ENCODE assay signal across 10 cellular contexts in genomic region chr2:201680743-201681142, GRCh38. TPM values are rescaled to one million over a fixed set of nuclear protein-coding genes. Genes with fewer than 3 reads are reported as not detected.
DNase-seq lines count a peak whose midpoint lies in the region; ATAC-seq and TF ChIP-seq lines count a peak whose summit lies in the region.
"Had no signal": no experiment of that assay in that cellular context is flagged by ENCODE, and none has a peak within 500 bp of the region (broad histone marks: within the 10 kb centered on the region; RNA-seq: fewer than 3 reads in every experiment).

No MANE protein-coding gene starts in this region.

- POLR2A ChIA-PET in Panc1 (lab: Charles Lee): interaction anchor here (0.6 kb wide), 1 partner anchor 516 kb away, joined by 6 read pairs; no protein-coding TSS in a partner anchor

- CTCF ChIA-PET in Panc1 (lab: Charles Lee): no interaction called here

- intact Hi-C loops in Panc1 (cut with micrococcal nuclease; ENCODE audit: unreplicated experiment) (no loop called here), spleen (cut with DNase I; ENCODE audit: low total_unique reads) (no loop called here)

- H3K27ac ChIP-seq in Panc1 (ENCODE audit: low read length) (no peak overlapping the region), spleen (no peak overlapping the region)

- TF ChIP-seq POLR2A in spleen (IDR thresholded peaks at IDR 0.05): no peak

- H3K4me1 ChIP-seq in Panc1 (ENCODE audit: control insufficient read depth, insufficient read depth, low read length): no peaks in the 10 kb centered on the region
- no peaks in the 10 kb centered on the region for H3K4me1 ChIP-seq in spleen

- in situ Hi-C loops in Panc1 (cut with HindIII; ENCODE audit: low pct_unique_long_range_greater_than_20kb, low sequenced_read_pairs): no loop called here

- TF ChIP-seq CTCF in GM12864 (IDR thresholded peaks at IDR 0.05; ENCODE audit: low read depth, low read length, missing control alignments): peak; percentile 69
- peak; percentile 66 for TF ChIP-seq CTCF in Panc1 (IDR thresholded peaks at IDR 0.05)
- peak; percentile 25 for TF ChIP-seq CTCF in fibroblast of the aortic adventitia (IDR thresholded peaks at IDR 0.05; ENCODE audit: insufficient read depth, low read length)
- TF ChIP-seq CTCF in spleen (IDR thresholded peaks at IDR 0.05 in 8 of 11, conservative IDR thresholded peaks at IDR 0.05 in 3 of 11): peak in 5 of 11 experiments; percentile 12 to 34 (median 28)

- no TSS peak for BruUV-seq in Panc1 (replicated peaks; lab: Mats Ljungman, UMichigan)

- H3K9me3 ChIP-seq in Panc1 (ENCODE audit: control insufficient read depth, insufficient read depth, low read depth, low read length) (no peaks in the 10 kb centered on the region), spleen (no peaks in the 10 kb centered on the region)

- no peaks in the 10 kb centered on the region for H3K27me3 ChIP-seq in Panc1 (ENCODE audit: control insufficient read depth, insufficient read depth, low read length)
- H3K27me3 ChIP-seq in spleen (replicated peaks in 1 of 7): peaks cover 0 to 5% (median 0%) of the 10 kb centered on the region in 7 donors

- H3K4me3 ChIP-seq in GM12864 (ENCODE audit: low read depth, low read length) (no peak overlapping the region), Panc1 (ENCODE audit: low read depth in 2 of 2, low read length in 2 of 2) (no peak overlapping the region), fibroblast of the aortic adventitia (ENCODE audit: low read depth, low read length) (no peak overlapping the region), spleen (no peak overlapping the region)

- ATAC-seq in Panc1 (0 out of 2 replicates have a peak, but pooled peaks have one; percentile 42), GM21360 (IDR thresholded peaks at IDR 0.05; ENCODE audit: unreplicated experiment) (no peak), GM21526 (IDR thresholded peaks at IDR 0.05; ENCODE audit: low FRiP score, unreplicated experiment) (no peak)

- 63 to 75% (median 65%) methylated on average over 9 of the region's 9 CpGs for WGBS in spleen, 5 donors

- no peaks in the 10 kb centered on the region for H3K36me3 ChIP-seq in Panc1 (ENCODE audit: control insufficient read depth, insufficient read depth, low read length)
- no peaks in the 10 kb centered on the region for H3K36me3 ChIP-seq in spleen

- DNase-seq in AG20443 (ENCODE audit: low spot score) (peak; percentile 22), GM12864 (ENCODE audit: low read depth) (no peak), Panc1 (ENCODE audit: low read depth, low spot score) (no peak), fibroblast of the aortic adventitia (ENCODE audit: low read depth) (no peak), pons (ENCODE audit: low spot score) (no peak), spleen (no peak)
- DNase-seq: activated gamma-delta T cell treated with Interleukin-2 at 50 U/mL for 16 hours, kidney had no signal

RNA-seq across cellular contexts. Expression of gene MPP4, which starts 17.7 kb away (rescaled TPM):
- total RNA-seq in Panc1 (2021; ENCODE audit: unreplicated experiment): not detected
- polyA plus RNA-seq in Panc1 (2012; ENCODE audit: insufficient read length): not detected
- 0.33 and 4.0 TPM in 2 replicates for total RNA-seq in fibroblast of the aortic adventitia (ENCODE audit: low replicate concordance)
- total RNA-seq in spleen: 1 to 10 TPM in 5 of 7 donors, under 1 TPM in 2; 0.39 to 4.3 (median 1.8) TPM
- polyA plus RNA-seq in spleen: under 1 TPM; 0.13 to 0.26 (median 0.18) TPM

RNA-seq across cellular contexts. Expression of gene TMEM237, which starts 37.4 kb away (rescaled TPM):
- total RNA-seq in Panc1 (2021; ENCODE audit: unreplicated experiment): 30.6 TPM
- 20.0 TPM for polyA plus RNA-seq in Panc1 (2012; ENCODE audit: insufficient read length)
- 21.8 and 62.8 TPM in 2 replicates for total RNA-seq in fibroblast of the aortic adventitia (ENCODE audit: low replicate concordance)
- total RNA-seq in spleen: 10 to 100 TPM in 1 of 7 donors, 1 to 10 TPM in 6; 5.3 to 12.7 (median 7.9) TPM
- polyA plus RNA-seq in spleen: 1 to 10 TPM; 3.0 to 3.7 (median 3.2) TPM
